Comparison of ENCODE assay signal across 8 cellular contexts in the genomic region with DNA sequence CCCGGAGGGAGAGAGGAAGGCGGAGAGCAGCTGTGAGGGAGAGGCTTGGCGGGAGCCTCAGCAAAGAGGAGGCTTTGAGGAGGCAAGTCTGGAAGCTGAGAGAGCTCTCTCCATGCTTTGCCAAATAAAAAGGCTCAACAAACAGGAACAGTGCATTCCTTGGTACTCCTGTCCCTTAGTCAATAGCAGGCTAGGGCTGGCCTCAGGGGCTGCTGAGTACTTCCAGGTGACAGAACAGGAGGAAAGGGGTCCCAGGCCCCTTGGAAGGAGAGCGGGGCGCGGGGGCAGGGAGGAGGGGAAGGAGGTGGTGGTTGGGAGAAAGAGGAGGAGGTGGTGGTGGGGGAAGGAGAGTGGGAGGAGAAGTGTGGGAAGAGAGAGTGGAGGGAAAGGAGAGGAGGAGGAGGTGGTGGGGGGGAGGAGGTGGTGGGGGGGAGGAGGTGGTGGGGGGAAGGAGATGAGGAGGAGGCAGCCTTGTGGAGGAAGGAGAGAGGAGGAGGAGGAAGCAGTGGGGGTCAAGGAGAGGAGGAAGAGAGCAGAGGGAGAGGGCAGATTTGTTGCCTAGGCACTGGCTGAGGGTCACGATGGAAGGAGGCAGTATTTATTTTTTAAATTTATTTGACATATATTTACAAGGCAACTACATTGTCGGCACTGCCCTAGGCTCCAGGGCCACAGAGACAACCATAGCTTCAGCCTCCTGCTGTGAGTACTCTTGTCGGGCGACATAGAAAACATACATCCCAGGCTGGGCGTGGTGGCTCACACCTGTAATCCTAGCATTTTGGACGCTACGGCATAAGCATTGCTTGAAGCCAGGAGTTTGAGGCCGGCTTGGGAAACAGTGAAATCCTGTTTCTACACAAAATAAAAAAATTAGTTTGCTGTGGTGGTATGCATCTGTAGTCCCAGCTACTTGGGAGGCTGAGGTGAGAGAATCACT.
DNase-seq lines count a peak whose midpoint lies in the region; ATAC-seq, FAIRE-seq and TF ChIP-seq lines count a peak whose summit lies in the region.

No MANE protein-coding gene starts in this region.

- POLR2A ChIA-PET in PC-9 (lab: Charles Lee; ENCODE audit: unreplicated experiment) (interaction anchor here (0.8 kb wide), 2 partner anchors 123 to 1327 kb away, joined by 3 to 4 read pairs; partner anchors contain the start of gene EIF4G2), H1 (lab: Charles Lee; ENCODE audit: partially characterized antibody) (interaction anchor here (0.6 to 3.8 kb wide), 9 partner anchors 10 to 181 kb away, joined by 3 to 35 read pairs (median 3); partner anchors contain the start of genes CTR9, EIF4G2 and ZBED5)

- H3K9me3 ChIP-seq in ES-I3 (ENCODE audit: control insufficient read depth, insufficient read depth, low read length): no peaks in the 10 kb centered on the region
- no peaks in the 10 kb centered on the region for H3K9me3 ChIP-seq in PC-9 (ENCODE audit: insufficient read depth, low read depth)
- H3K9me3 ChIP-seq in H1 (ENCODE audit: insufficient read depth in 2 of 2, low read depth in 1 of 2, low read length in 1 of 2): no peaks in the 10 kb centered on the region; a peak in 1 of 4 replicates
- H3K9me3 ChIP-seq in muscle layer of colon (ENCODE audit: low read length): no peaks in the 10 kb centered on the region

- peaks cover 12% of the 10 kb centered on the region for H3K23me2 ChIP-seq in H1 (ENCODE audit: low read depth, low read length)

- no peak overlapping the region for H3K56ac ChIP-seq in H1 (replicated peaks; ENCODE audit: insufficient read length, low read depth, low read length)

- CTCF ChIA-PET in PC-9 (lab: Charles Lee) (interaction anchor here (0.6 kb wide), 1 partner anchor 26 kb away, joined by 3 read pairs; no protein-coding TSS in a partner anchor), H1 (lab: Charles Lee; ENCODE audit: partially characterized antibody) (interaction anchor here (0.7 to 2.8 kb wide), 10 partner anchors 11 to 855 kb away, joined by 3 to 24 read pairs (median 4); no protein-coding TSS in a partner anchor)

- peak in 1 of 2 experiments; percentile 31; a peak in 1 of 3 replicates for TF ChIP-seq POLR2A in H1 (IDR thresholded peaks at IDR 0.05; ENCODE audit: control extremely low read depth in 1 of 2, low read depth in 2 of 2, low read length in 2 of 2)

- H3K36me3 ChIP-seq in ES-I3 (ENCODE audit: insufficient read depth, low read length) (no peaks in the 10 kb centered on the region), PC-9 (ENCODE audit: low read depth) (no peaks in the 10 kb centered on the region), H1 (ENCODE audit: control insufficient read depth in 2 of 4, insufficient read depth in 4 of 4, low read length in 3 of 4) (no peaks in the 10 kb centered on the region), muscle layer of colon (ENCODE audit: insufficient read depth, low read length) (no peaks in the 10 kb centered on the region)

- peaks cover 8% of the 10 kb centered on the region; the same call in 1 of the 2 replicates for H3F3A ChIP-seq in PC-9 (ENCODE audit: insufficient read depth, low read depth)

- no peak for TF ChIP-seq EP300 in H1 (IDR thresholded peaks at IDR 0.05; ENCODE audit: borderline replicate concordance in 1 of 2, low read depth in 2 of 2, low read length in 2 of 2)

- no peaks in the 10 kb centered on the region for H3K27me3 ChIP-seq in PC-9 (ENCODE audit: insufficient read depth, low read depth)
- H3K27me3 ChIP-seq in H1 (replicated peaks in 1 of 4; ENCODE audit: control insufficient read depth in 3 of 4, extremely low read depth in 1 of 4, insufficient read depth in 3 of 4, low read length in 3 of 4): peaks cover 0 to 11% (median 10%) of the 10 kb centered on the region in 4 experiments; a peak in 5 of 7 replicates
- no peaks in the 10 kb centered on the region for H3K27me3 ChIP-seq in muscle layer of colon (ENCODE audit: control insufficient read depth in 1 of 2, insufficient read depth in 2 of 2, low read length in 2 of 2)

- no peak overlapping the region for H3K14ac ChIP-seq in H1 (ENCODE audit: insufficient read length)

- H3K4me1 ChIP-seq in ES-I3 (ENCODE audit: insufficient read depth, low read length) (peaks cover 7% of the 10 kb centered on the region), PC-9 (replicated peaks; ENCODE audit: insufficient read depth) (peaks cover 23% of the 10 kb centered on the region), H1 (replicated peaks in 1 of 4; ENCODE audit: control insufficient read depth in 3 of 4, insufficient read depth in 4 of 4, low read length in 3 of 4) (peaks cover 3 to 14% (median 5%) of the 10 kb centered on the region in 4 experiments; a peak in 4 of 7 replicates), muscle layer of colon (ENCODE audit: insufficient read depth, low read length) (peaks cover 59% of the 10 kb centered on the region)

- BruUV-seq in PC-9 (replicated peaks; lab: Mats Ljungman, UMichigan): no TSS peak

- DNase-seq in PC-9 (peak in 1 of 2 experiments; percentile 59), H1 (ENCODE audit: low read depth in 1 of 2, low spot score in 2 of 2) (peak in 1 of 2 experiments; percentile 71), activated gamma-delta T cell (lab: John Stamatoyannopoulos, UW) (no peak), iPS-NIHi7 (ENCODE audit: extremely low spot score) (no peak)

- H4K8ac ChIP-seq in H1 (ENCODE audit: extremely low read depth, insufficient read depth, low read length): peak overlapping the region; percentile 11; the same call in 1 of the 2 replicates

- peak overlapping the region; percentile 71 for H3K27ac ChIP-seq in PC-9
- no peak overlapping the region for H3K27ac ChIP-seq in H1 (ENCODE audit: low read depth, low read length)
- H3K27ac ChIP-seq in muscle layer of colon (ENCODE audit: low read depth, low read length): peak overlapping the region; percentile 100

- H3K79me1 ChIP-seq in H1 (ENCODE audit: low read depth, low read length): no peaks in the 10 kb centered on the region

- no peak overlapping the region for H2BK15ac ChIP-seq in H1 (ENCODE audit: low read length)

- no peak for TF ChIP-seq CTCF in PC-9 (conservative IDR thresholded peaks at IDR 0.05)
- no peak for TF ChIP-seq CTCF in H1 (IDR thresholded peaks at IDR 0.05; ENCODE audit: control extremely low read depth in 1 of 3, insufficient read depth in 1 of 3, low read depth in 1 of 3, low read length in 3 of 3)

- peak overlapping the region; percentile 45 for H4K91ac ChIP-seq in H1 (replicated peaks; ENCODE audit: insufficient read length, low read length)

- 34% methylated on average over 11 of the region's 14 CpGs; no CpG with 5 or more reads in 1 of the 2 experiments for WGBS in H1 (ENCODE audit: extremely low coverage in 1 of 2, insufficient coverage in 1 of 2, insufficient read length in 1 of 2, insufficient replicate concordance in 2 of 2, low coverage in 1 of 2, low lambda C conversion rate in 2 of 2, missing lambda C conversion rate in 1 of 2), 2 experiments

- no peak overlapping the region for H2AK5ac ChIP-seq in H1 (ENCODE audit: low read depth, low read length)

- intact Hi-C loops in PC-9 (cut with micrococcal nuclease; ENCODE audit: unreplicated experiment): loop anchor here (1.0 to 10.0 kb wide), 7 partner anchors 32 to 1113 kb away; partner anchors contain the start of genes EIF4G2 and ZBED5

- H2BK5ac ChIP-seq in H1 (ENCODE audit: low read depth, low read length): peak overlapping the region; percentile 57; the same call in 1 of the 2 replicates

- H4K20me1 ChIP-seq in PC-9 (ENCODE audit: insufficient read depth): no peaks in the 10 kb centered on the region
- no peaks in the 10 kb centered on the region for H4K20me1 ChIP-seq in H1 (replicated peaks in 1 of 2; ENCODE audit: control insufficient read depth in 1 of 2, insufficient read depth in 2 of 2, low read length in 2 of 2)

- H3K18ac ChIP-seq in H1 (ENCODE audit: extremely low read depth, low read length): peak overlapping the region; percentile 91

- no peaks in the 10 kb centered on the region for H3K9me2 ChIP-seq in PC-9 (ENCODE audit: insufficient read depth)

- peak overlapping the region; percentile 43 for H4K5ac ChIP-seq in H1 (ENCODE audit: insufficient read length, low read depth, low read length)

- H2BK20ac ChIP-seq in H1 (ENCODE audit: low read length): peak overlapping the region; percentile 21; the same call in 1 of the 2 replicates

- H3K79me2 ChIP-seq in PC-9 (ENCODE audit: low read depth) (no peaks in the 10 kb centered on the region), H1 (ENCODE audit: control insufficient read depth in 1 of 2, insufficient read depth in 2 of 2, low read length in 2 of 2) (no peaks in the 10 kb centered on the region)

- ATAC-seq in HG02970 (IDR thresholded peaks at IDR 0.05; ENCODE audit: low FRiP score, unreplicated experiment) (no peak), GM18873 (IDR thresholded peaks at IDR 0.05; ENCODE audit: low FRiP score, unreplicated experiment) (no peak)

- no peak for FAIRE-seq in H1 (lab: Jason Lieb, UNC)

- H2AFZ ChIP-seq in PC-9: peak overlapping the region; percentile 86; the same call in 1 of the 2 replicates
- H2AFZ ChIP-seq in H1 (ENCODE audit: low read length): peak overlapping the region; percentile 88; the same call in 1 of the 2 replicates

- H3K9ac ChIP-seq in ES-I3 (ENCODE audit: low read depth, low read length) (peak overlapping the region; percentile 72; the same call in 1 of the 2 replicates), H1 (replicated peaks in 1 of 4; ENCODE audit: extremely low read depth in 1 of 4, low read depth in 3 of 4, low read length in 3 of 4) (peak overlapping the region in 3 of 4 experiments; percentile 27 to 61 (median 35); a peak in 4 of 7 replicates), muscle layer of colon (ENCODE audit: low read length) (peak overlapping the region; percentile 65)

- no peak for TF ChIP-seq RAD21 in H1 (IDR thresholded peaks at IDR 0.05 in 1 of 2, conservative IDR thresholded peaks at IDR 0.05 in 1 of 2; ENCODE audit: low read depth in 2 of 2, low read length in 2 of 2)

- H3K4me2 ChIP-seq in PC-9 (peak overlapping the region; percentile 93), H1 (ENCODE audit: insufficient read depth in 1 of 2, low read depth in 2 of 2, low read length in 2 of 2) (peak overlapping the region; percentile 79 to 93)

- no peak overlapping the region for H3K23ac ChIP-seq in H1 (ENCODE audit: insufficient read length)

- 0 out of 2 replicates have a peak overlapping the region, but pooled peaks have one; percentile 32 for H2BK12ac ChIP-seq in H1 (ENCODE audit: low read depth, low read length)

- peak overlapping the region; percentile 75 for H3K4me3 ChIP-seq in PC-9
- peak overlapping the region; percentile 44 to 85 (median 64) for H3K4me3 ChIP-seq in H1 (ENCODE audit: extremely low read depth in 1 of 4, insufficient read depth in 2 of 4, low read depth in 3 of 4, low read length in 4 of 4)
- H3K4me3 ChIP-seq in muscle layer of colon (ENCODE audit: low read depth in 1 of 2, low read length in 2 of 2): peak overlapping the region; percentile 65 to 70

- H3K4ac ChIP-seq in H1 (replicated peaks; ENCODE audit: insufficient read length, low read depth, low read length): peak overlapping the region; percentile 69

- H2BK120ac ChIP-seq in H1 (replicated peaks; ENCODE audit: low read depth, low read length): no peak overlapping the region

TF ChIP-seq in H1, 55 proteins besides CTCF, POLR2A, EP300 and RAD21 (continues in another document):
- TF ChIP-seq SUZ12 (IDR thresholded peaks at IDR 0.05; ENCODE audit: low read length): 0 out of 2 replicates have a peak, but pooled peaks have one; percentile 0
